In genomic region chr12:130809791-130810190, GRCh38 we compare ENCODE assay signal across 22 cellular contexts. TPM values are rescaled to one million over a fixed set of nuclear protein-coding genes. Genes with fewer than 3 reads are reported as not detected.
A peak's percentile ranks its signal among the peaks of the same experiment; 100 is the strongest.
DNase-seq lines count a peak whose midpoint lies in the region; ATAC-seq, FAIRE-seq and TF ChIP-seq lines count a peak whose summit lies in the region.
"Had no signal": no experiment of that assay in that cellular context is flagged by ENCODE, and none has a peak within 500 bp of the region (broad histone marks: within the 10 kb centered on the region; RNA-seq: fewer than 3 reads in every experiment).

No MANE protein-coding gene starts in this region.

- TF ChIP-seq CTCF in HepG2 (CRISPR knock-in tag; IDR thresholded peaks at IDR 0.05) = no peak
- TF ChIP-seq CTCF in right lobe of liver (IDR thresholded peaks at IDR 0.05) = no peak
- TF ChIP-seq CTCF in K562 (IDR thresholded peaks at IDR 0.05 in 2 of 3, conservative IDR thresholded peaks at IDR 0.05 in 1 of 3; ENCODE audit: insufficient read depth in 2 of 3, low read depth in 1 of 3, low read length in 3 of 3) = no peak
- TF ChIP-seq CTCF in glutamatergic neuron (IDR thresholded peaks at IDR 0.05; ENCODE audit: partially characterized antibody, unreplicated experiment) = no peak
- no peak for TF ChIP-seq CTCF in pancreas (IDR thresholded peaks at IDR 0.05)

- peaks cover 13% of the 10 kb centered on the region for H3K27me3 Mint-ChIP-seq in glutamatergic neuron (ENCODE audit: unreplicated experiment)
- H3K27me3 Mint-ChIP-seq: B cell; CD4-positive, alpha-beta T cell had no signal

- no peak overlapping the region for H3K4me3 Mint-ChIP-seq in glutamatergic neuron (ENCODE audit: unreplicated experiment)
- H3K4me3 Mint-ChIP-seq: B cell; CD4-positive, alpha-beta T cell; CD8-positive, alpha-beta T cell had no signal

- H3K36me3 ChIP-seq in HepG2 (replicated peaks in 1 of 2; ENCODE audit: control insufficient read depth in 1 of 2, insufficient read depth in 2 of 2, low read length in 2 of 2) = peaks cover 12 to 45% of the 10 kb centered on the region in 2 experiments; a peak in 4 of 5 replicates
- H3K36me3 ChIP-seq in right lobe of liver = peaks cover 0 to 5% (median 3%) of the 10 kb centered on the region in 4 donors
- peaks cover 76% of the 10 kb centered on the region for H3K36me3 ChIP-seq in K562 (ENCODE audit: control insufficient read depth, insufficient read depth, low read length)
- H3K36me3 ChIP-seq in pancreas = peaks cover 0 to 15% (median 0%) of the 10 kb centered on the region in 3 donors

- TF ChIP-seq POLR2A in HepG2 (IDR thresholded peaks at IDR 0.05; ENCODE audit: insufficient read depth in 1 of 2, low read depth in 2 of 2, low read length in 2 of 2) (no peak), right lobe of liver (IDR thresholded peaks at IDR 0.05) (no peak), K562 (conservative IDR thresholded peaks at IDR 0.05) (no peak)

- in situ Hi-C loops in HepG2 (cut with HindIII; ENCODE audit: extremely low pct_ligation_motif_present, low pct_unique_long_range_greater_than_20kb) (no loop called here), K562 (cut with MboI) (no loop called here)

- peaks cover 64% of the 10 kb centered on the region for H3K4me1 Mint-ChIP-seq in glutamatergic neuron (ENCODE audit: low read depth, unreplicated experiment)

- H3K27ac Mint-ChIP-seq in glutamatergic neuron (ENCODE audit: unreplicated experiment) = peak overlapping the region; percentile 38
- H3K27ac Mint-ChIP-seq: B cell; CD4-positive, alpha-beta T cell; CD8-positive, alpha-beta T cell had no signal

- 90% methylated on average over 6 of the region's 6 CpGs for whole genome bisulfite sequencing in HepG2 (ENCODE audit: low lambda C conversion rate)
- 96% methylated on average over 6 of the region's 6 CpGs for WGBS in right lobe of liver (ENCODE audit: insufficient coverage, low coverage, low lambda C conversion rate, missing lambda C conversion rate)
- WGBS in K562 (ENCODE audit: insufficient coverage, low coverage, missing lambda C conversion rate) = 74% methylated on average over 5 of the region's 6 CpGs
- WGBS in pancreas, 2 donors = 87 to 98% methylated on average over 6 of the region's 6 CpGs

- ATAC-seq in HepG2 (no peak), right lobe of liver (no peak), K562 (no peak), pancreas (no peak), GM21717 (IDR thresholded peaks at IDR 0.05; ENCODE audit: unreplicated experiment) (no peak)
- ATAC-seq: A549; CD8-positive, alpha-beta T cell had no signal

- peaks cover 17% of the 10 kb centered on the region for H3K9me3 Mint-ChIP-seq in glutamatergic neuron (ENCODE audit: unreplicated experiment)
- H3K9me3 Mint-ChIP-seq: CD4-positive, alpha-beta T cell; CD8-positive, alpha-beta T cell had no signal

- TF ChIP-seq RAD21 in HepG2 (CRISPR knock-in tag; IDR thresholded peaks at IDR 0.05) = no peak
- no peak for TF ChIP-seq RAD21 in K562 (CRISPR knock-in tag; conservative IDR thresholded peaks at IDR 0.05 in 1 of 2, IDR thresholded peaks at IDR 0.05 in 1 of 2)

- BruUV-seq in HepG2 (replicated peaks; lab: Mats Ljungman, UMichigan) = no TSS peak
- no TSS peak for BruUV-seq in K562 (replicated peaks; lab: Mats Ljungman, UMichigan)

- no peak overlapping the region for H3K9ac ChIP-seq in HepG2 (ENCODE audit: insufficient read depth, low read depth, low read length)
- H3K9ac ChIP-seq in K562 (ENCODE audit: insufficient read depth in 1 of 2, low read depth in 2 of 2, low read length in 2 of 2) = no peak overlapping the region
- H3K9ac ChIP-seq: BLaER1 treated with 17β-estradiol and CSF1 and Interleukin-3, amounts not matched to agents 10 nM and 100 nM had no signal

- H3K79me2 ChIP-seq in HepG2 (ENCODE audit: insufficient read depth, low read length) = no peaks in the 10 kb centered on the region
- H3K79me2 ChIP-seq in K562 (ENCODE audit: control insufficient read depth, insufficient read depth, low read length) = 0 out of 3 replicates have a peak, but pooled peaks cover 2% of the 10 kb centered on the region

- FAIRE-seq in HepG2 (lab: Jason Lieb, UNC) (no peak), K562 (lab: Jason Lieb, UNC) (no peak), pancreas (lab: Jason Lieb, UNC) (no peak)
- FAIRE-seq: A549, D721Med, G401.6, GM12891, GM19239 had no signal

- peaks cover 17% of the 10 kb centered on the region for H3K36me3 Mint-ChIP-seq in glutamatergic neuron (ENCODE audit: unreplicated experiment)

- CTCF ChIA-PET in HepG2 (lab: Yijun Ruan, JAX; ENCODE audit: low intra/inter-chr PET ratio, low total read pairs) (no interaction called here), K562 (lab: Yijun Ruan, JAX; ENCODE audit: low intra/inter-chr PET ratio) (interaction anchor here (0.6 kb wide), 1 partner anchor 69 kb away, joined by 3 read pairs; no protein-coding TSS in a partner anchor)

- TF ChIP-seq EP300 in HepG2 (IDR thresholded peaks at IDR 0.05; ENCODE audit: low read depth in 2 of 2, low read length in 2 of 2) = no peak
- no peak for TF ChIP-seq EP300 in HepG2 (CRISPR knock-in tag; IDR thresholded peaks at IDR 0.05; ENCODE audit: borderline replicate concordance)
- TF ChIP-seq EP300 in K562 (IDR thresholded peaks at IDR 0.05; ENCODE audit: low read length) = no peak

- POLR2A ChIA-PET in HepG2 (lab: Yijun Ruan, JAX) = no interaction called here
- POLR2A ChIA-PET in K562 (lab: Yijun Ruan, JAX) = no interaction called here

- no peak for DNase-seq in HepG2 (ENCODE audit: low spot score)
- DNase-seq in right lobe of liver = no peak
- no peak for DNase-seq in K562 (ENCODE audit: extremely low read depth in 1 of 4, low spot score in 3 of 4)
- no peak for DNase-seq in glutamatergic neuron
- DNase-seq in pancreas = no peak
- DNase-seq: AML-193; Caco-2; Calu3; CD4-positive, alpha-beta T cell; CD8-positive, alpha-beta T cell; DMS79 treated with DMSO at 0.1 percent for 48 hours; GF-D8 had no signal

- intact Hi-C loops in HepG2 (cut with micrococcal nuclease; ENCODE audit: unreplicated experiment) (no loop called here), right lobe of liver (cut with DNase I) (no loop called here), K562 (cut with micrococcal nuclease) (no loop called here), pancreas (cut with DNase I) (no loop called here)

- H2AFZ ChIP-seq in HepG2 (ENCODE audit: low read length) (no peak overlapping the region), K562 (ENCODE audit: low read depth, low read length) (no peak overlapping the region)

- H3K4me3 ChIP-seq in HepG2 (replicated peaks in 1 of 3; ENCODE audit: insufficient read depth in 1 of 3, low read depth in 2 of 3, low read length in 3 of 3) (no peak overlapping the region), right lobe of liver (no peak overlapping the region), K562 (no peak overlapping the region), pancreas (no peak overlapping the region)
- H3K4me3 ChIP-seq: A549; BLaER1 treated with 17β-estradiol and CSF1 and Interleukin-3, amounts not matched to agents 10 nM and 100 nM had no signal

- H3K27ac ChIP-seq in HepG2 (ENCODE audit: extremely low read length, insufficient read depth, low read length) = no peak overlapping the region
- no peak overlapping the region for H3K27ac ChIP-seq in right lobe of liver
- no peak overlapping the region for H3K27ac ChIP-seq in K562 (ENCODE audit: extremely low read depth, low read depth, low read length)
- H3K27ac ChIP-seq in pancreas = no peak overlapping the region
- H3K27ac ChIP-seq: 22Rv1; A549; BLaER1 treated with 17β-estradiol and CSF1 and Interleukin-3, amounts not matched to agents 10 nM and 100 nM; C4-2B had no signal

- H3K4me2 ChIP-seq in HepG2 (ENCODE audit: low read depth, low read length) = no peak overlapping the region
- H3K4me2 ChIP-seq in K562 (ENCODE audit: insufficient read depth, low read length) = no peak overlapping the region
- H3K4me2 ChIP-seq: A549; BLaER1 treated with 17β-estradiol and CSF1 and Interleukin-3, amounts not matched to agents 10 nM and 100 nM had no signal

- H3K9me3 ChIP-seq in HepG2 (ENCODE audit: low read length) (no peaks in the 10 kb centered on the region), right lobe of liver (no peaks in the 10 kb centered on the region), K562 (replicated peaks; ENCODE audit: control insufficient read depth, insufficient read depth, low read depth, low read length) (no peaks in the 10 kb centered on the region), pancreas (no peaks in the 10 kb centered on the region)
- H3K9me3 ChIP-seq: A549, Caco-2 had no signal

- H3K9me1 ChIP-seq in K562 (ENCODE audit: control insufficient read depth, insufficient read depth, low read length) = no peaks in the 10 kb centered on the region

- H3K4me1 ChIP-seq in HepG2 (ENCODE audit: insufficient read depth, low read length) (no peaks in the 10 kb centered on the region), right lobe of liver (no peaks in the 10 kb centered on the region), K562 (replicated peaks in 1 of 2; ENCODE audit: control insufficient read depth in 2 of 2, insufficient read depth in 2 of 2, low read length in 2 of 2) (peaks cover 0 to 4% of the 10 kb centered on the region in 2 experiments; a peak in 1 of 5 replicates), pancreas (no peaks in the 10 kb centered on the region)
- H3K4me1 ChIP-seq: A549, Caco-2 had no signal

- H3K27me3 ChIP-seq in HepG2 (ENCODE audit: control insufficient read depth in 1 of 2, insufficient read depth in 2 of 2, low read length in 2 of 2) (no peaks in the 10 kb centered on the region), right lobe of liver (no peaks in the 10 kb centered on the region), K562 (ENCODE audit: control insufficient read depth in 2 of 2, insufficient read depth in 2 of 2, low read length in 2 of 2) (no peaks in the 10 kb centered on the region), pancreas (no peaks in the 10 kb centered on the region)

- H4K20me1 ChIP-seq in HepG2 (ENCODE audit: insufficient read depth, low read length) = no peaks in the 10 kb centered on the region
- H4K20me1 ChIP-seq in K562 (replicated peaks; ENCODE audit: control insufficient read depth, insufficient read depth, low read length) = no peaks in the 10 kb centered on the region

RNA-seq across cellular contexts. Expression of gene STX2, which starts 29.3 kb away (rescaled TPM):
- total RNA-seq in HepG2 (2016; rRNA removed; fragmentation: Illumina TruSeq; extraction: Trizol) (12.4 and 13.4 TPM in 2 replicates), right lobe of liver (10 to 100 TPM in 1 of 6 experiments, 1 to 10 TPM in 5; 5.3 to 11.8 (median 7.2) TPM), K562 (2014; rRNA removed) (24.6 and 25.8 TPM in 2 replicates), K562 (2014; rRNA removed; fragmentation: Illumina TruSeq; extraction: Trizol) (35.0 and 38.5 TPM in 2 replicates), K562 (2015; rRNA removed; fragmentation: Illumina TruSeq; extraction: Trizol) (29.1 and 32.7 TPM in 2 replicates), K562 (2021) (24.4 and 25.0 TPM in 2 replicates), glutamatergic neuron (ENCODE audit: unreplicated experiment) (76.5 TPM), pancreas (10 to 100 TPM in 1 of 6 donors, 1 to 10 TPM in 5; 4.8 to 10.8 (median 6.1) TPM)
- total RNA-seq in HepG2 (2016; cell fraction: cytosol; rRNA removed; fragmentation: Illumina TruSeq; extraction: Trizol; ENCODE audit: low read depth) = 10.3 and 12.4 TPM in 2 replicates
- 11.7 and 13.3 TPM in 2 replicates for total RNA-seq in HepG2 (2016; cell fraction: insoluble cytoplasmic fraction; rRNA removed; fragmentation: Illumina TruSeq; extraction: Trizol)
- total RNA-seq in HepG2 (2016; cell fraction: membrane; rRNA removed; fragmentation: Illumina TruSeq; extraction: Trizol) = 17.4 and 19.2 TPM in 2 replicates
- 9.3 and 11.7 TPM in 2 replicates for total RNA-seq in HepG2 (2016; cell fraction: nucleus; rRNA removed; fragmentation: Illumina TruSeq; extraction: Trizol)
- polyA plus RNA-seq in HepG2 (2011; rRNA removed) (22.8 and 25.1 TPM in 2 replicates), K562 (2011; rRNA removed) (48.8 and 54.6 TPM in 2 replicates), K562 (2014; fragmentation: Illumina TruSeq; extraction: Trizol) (29.7 and 34.9 TPM in 2 replicates), K562 (2014; fragmentation: Nextera tagmentation; extraction: Ambion mirVana) (10 to 100 TPM; 22.2 to 24.7 TPM), K562 (2014; rRNA removed) (30.3 and 30.8 TPM in 2 replicates), pancreas (10 to 100 TPM in 1 of 2 donors, 1 to 10 TPM in 1; 7.0 to 16.8 TPM)
- 9.8 and 15.2 TPM in 2 replicates for polyA plus RNA-seq in HepG2 (2011; cell fraction: cytosol; rRNA removed)
- polyA plus RNA-seq in HepG2 (2011; cell fraction: nucleus; rRNA removed) = 35.1 and 44.2 TPM in 2 replicates
- 13.4 and 16.2 TPM in 2 replicates for polyA plus RNA-seq in HepG2 (2012)
- polyA plus RNA-seq in HepG2 (2016; cell fraction: cytosol; fragmentation: Illumina TruSeq; extraction: Trizol; ENCODE audit: low read depth) = 8.3 and 10.5 TPM in 2 replicates
- polyA plus RNA-seq in HepG2 (2016; cell fraction: insoluble cytoplasmic fraction; fragmentation: Illumina TruSeq; extraction: Trizol; ENCODE audit: low read depth) = 13.2 and 13.7 TPM in 2 replicates
- polyA plus RNA-seq in HepG2 (2016; cell fraction: membrane; fragmentation: Illumina TruSeq; extraction: Trizol; ENCODE audit: low read depth) = 14.0 and 15.0 TPM in 2 replicates
- polyA plus RNA-seq in HepG2 (2016; cell fraction: nucleus; fragmentation: Illumina TruSeq; extraction: Trizol; ENCODE audit: insufficient read depth, low read depth) = 18.7 and 22.3 TPM in 2 replicates
- polyA minus RNA-seq in HepG2 (2011; rRNA and poly(A)+ RNA removed; ENCODE audit: low replicate concordance) = 8.4 and 9.4 TPM in 2 replicates
- polyA minus RNA-seq in HepG2 (2011; cell fraction: cytosol; rRNA and poly(A)+ RNA removed) = 7.5 and 8.7 TPM in 2 replicates
- 19.6 and 26.2 TPM in 2 replicates for polyA minus RNA-seq in HepG2 (2011; cell fraction: nucleus; rRNA and poly(A)+ RNA removed)
- 42.7 and 128 TPM in 2 replicates for total RNA-seq in K562 (2011; cell fraction: chromatin; rRNA removed; ENCODE audit: low replicate concordance)
- total RNA-seq in K562 (2011; cell fraction: nucleolus; rRNA removed) = 25.8 and 32.5 TPM in 2 replicates
- total RNA-seq in K562 (2011; cell fraction: nucleoplasm; rRNA removed) = 46.3 and 62.1 TPM in 2 replicates
- polyA plus RNA-seq in K562 (2011; cell fraction: cytosol; rRNA removed) = 13.2 and 34.8 TPM in 2 replicates
- 83.4 and 119 TPM in 2 replicates for polyA plus RNA-seq in K562 (2011; cell fraction: nucleus; rRNA removed)
- 22.5 and 23.5 TPM in 2 replicates for polyA plus RNA-seq in K562 (2012)
- 34.8 and 38.8 TPM in 2 replicates for polyA minus RNA-seq in K562 (2011; rRNA and poly(A)+ RNA removed)
- polyA minus RNA-seq in K562 (2011; cell fraction: cytosol; rRNA and poly(A)+ RNA removed) = 10.6 and 13.2 TPM in 2 replicates
- 14.7 and 29.1 TPM in 2 replicates for polyA minus RNA-seq in K562 (2011; cell fraction: nucleus; rRNA and poly(A)+ RNA removed)

Comparison
In these comparisons a context has a peak if more than half of its experiments do, and no peak if none do; other contexts are left out.
1. Of the 241 proteins assayed by ChIP-seq in both HepG2 and K562: peak only in HepG2: none; only in K562: none; in both: ZNF121; in neither: 240.